ENCODE assay signal across 1 cellular context in the genomic region with DNA sequence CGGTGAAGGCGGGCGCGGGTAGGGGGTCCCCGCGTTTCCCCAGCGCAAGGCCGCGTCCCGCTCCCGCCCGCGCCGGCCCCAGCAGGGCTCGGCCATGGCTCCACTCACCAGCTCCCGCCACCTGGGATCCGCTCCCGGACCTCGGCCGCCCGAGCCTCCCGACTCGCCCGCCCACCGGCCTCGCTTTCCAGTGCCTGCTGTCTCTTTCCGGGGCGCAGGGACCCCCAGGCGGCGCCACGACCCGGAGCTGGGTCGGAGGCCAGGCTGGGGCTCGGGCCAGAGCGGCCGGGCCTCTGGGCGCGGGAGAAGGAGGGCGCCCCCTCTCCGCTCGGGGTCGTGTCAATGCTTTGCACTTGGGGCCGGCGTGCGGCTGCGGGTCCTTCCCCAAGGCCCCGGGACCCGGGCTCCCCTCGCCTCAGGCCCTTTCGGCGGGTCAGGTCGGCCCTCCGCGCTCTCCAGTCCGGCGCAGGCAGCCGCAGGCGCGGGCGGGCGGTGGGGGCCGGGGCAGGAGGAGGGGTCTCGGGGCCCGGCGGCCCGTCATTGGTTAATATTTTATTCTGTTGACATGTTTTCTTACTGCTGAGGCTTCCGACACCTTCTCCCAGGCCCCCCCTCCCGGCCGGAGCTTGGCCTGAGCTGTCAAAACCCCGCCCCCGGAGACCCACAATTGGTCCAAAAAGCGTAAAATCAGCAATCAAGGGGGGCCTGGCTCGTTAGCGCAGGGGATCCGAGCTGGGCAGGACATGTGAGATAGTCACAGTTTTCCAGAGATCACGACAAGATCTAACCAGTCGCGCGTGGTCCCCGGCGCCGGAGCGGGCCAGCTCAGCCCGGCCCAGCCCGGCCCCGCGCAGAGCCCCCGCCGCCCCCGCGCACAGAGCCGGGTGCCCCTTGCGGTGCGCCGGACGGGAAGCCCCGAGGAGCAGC.
TF ChIP-seq lines count a peak whose summit lies in the region.

Gene TBX2 (plus strand): TSS at position 713 of the 927 bp plus-strand sequence. CDS start 334 bp downstream, outside the sequence.

TF ChIP-seq in HEK293, 187 proteins besides CTCF, POLR2A, EP300 and RAD21 (continued from another document):
- TF ChIP-seq ZNF433 (tag by site-specific recombination; IDR thresholded peaks at IDR 0.05; ENCODE audit: low read depth), result no peak
- TF ChIP-seq SCRT2 (tag by site-specific recombination; IDR thresholded peaks at IDR 0.05), result no peak
- TF ChIP-seq ZNF571 (tag by site-specific recombination; IDR thresholded peaks at IDR 0.05), result no peak
- 0 out of 2 replicates have a peak, but pooled peaks have one; percentile 22 for TF ChIP-seq ZBTB6 (tag by site-specific recombination; IDR thresholded peaks at IDR 0.05)
- no peak for TF ChIP-seq ZNF645 (tag by site-specific recombination; IDR thresholded peaks at IDR 0.05)
- TF ChIP-seq ZSCAN23 (tag by site-specific recombination; IDR thresholded peaks at IDR 0.05), result no peak
- TF ChIP-seq, protein P1, sequence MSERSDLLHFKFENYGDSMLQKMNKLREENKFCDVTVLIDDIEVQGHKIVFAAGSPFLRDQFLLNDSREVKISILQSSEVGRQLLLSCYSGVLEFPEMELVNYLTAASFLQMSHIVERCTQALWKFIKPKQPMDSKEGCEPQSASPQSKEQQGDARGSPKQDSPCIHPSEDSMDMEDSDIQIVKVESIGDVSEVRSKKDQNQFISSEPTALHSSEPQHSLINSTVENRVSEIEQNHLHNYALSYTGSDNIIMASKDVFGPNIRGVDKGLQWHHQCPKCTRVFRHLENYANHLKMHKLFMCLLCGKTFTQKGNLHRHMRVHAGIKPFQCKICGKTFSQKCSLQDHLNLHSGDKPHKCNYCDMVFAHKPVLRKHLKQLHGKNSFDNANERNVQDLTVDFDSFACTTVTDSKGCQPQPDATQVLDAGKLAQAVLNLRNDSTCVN (tag by site-specific recombination; optimal IDR thresholded peaks at IDR 0.05), result peak; percentile 85
- peak; percentile 40; the same call in 1 of the 2 replicates for TF ChIP-seq GLIS1 (tag by site-specific recombination; IDR thresholded peaks at IDR 0.05)
- TF ChIP-seq, protein P2, sequence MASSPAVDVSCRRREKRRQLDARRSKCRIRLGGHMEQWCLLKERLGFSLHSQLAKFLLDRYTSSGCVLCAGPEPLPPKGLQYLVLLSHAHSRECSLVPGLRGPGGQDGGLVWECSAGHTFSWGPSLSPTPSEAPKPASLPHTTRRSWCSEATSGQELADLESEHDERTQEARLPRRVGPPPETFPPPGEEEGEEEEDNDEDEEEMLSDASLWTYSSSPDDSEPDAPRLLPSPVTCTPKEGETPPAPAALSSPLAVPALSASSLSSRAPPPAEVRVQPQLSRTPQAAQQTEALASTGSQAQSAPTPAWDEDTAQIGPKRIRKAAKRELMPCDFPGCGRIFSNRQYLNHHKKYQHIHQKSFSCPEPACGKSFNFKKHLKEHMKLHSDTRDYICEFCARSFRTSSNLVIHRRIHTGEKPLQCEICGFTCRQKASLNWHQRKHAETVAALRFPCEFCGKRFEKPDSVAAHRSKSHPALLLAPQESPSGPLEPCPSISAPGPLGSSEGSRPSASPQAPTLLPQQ (tag by site-specific recombination; IDR thresholded peaks at IDR 0.05), result 0 out of 2 replicates have a peak, but pooled peaks have one; percentile 28
- TF ChIP-seq GLIS2 (tag by site-specific recombination; IDR thresholded peaks at IDR 0.05), result peak; percentile 69
- peak; percentile 79 for TF ChIP-seq ZBTB20 (tag by site-specific recombination; IDR thresholded peaks at IDR 0.05)
- no peak for TF ChIP-seq ZFP37 (tag by site-specific recombination; IDR thresholded peaks at IDR 0.05)
- peak; percentile 30; the same call in 1 of the 2 replicates for TF ChIP-seq ZNF76 (tag by site-specific recombination; IDR thresholded peaks at IDR 0.05; ENCODE audit: borderline replicate concordance, low read depth)
- TF ChIP-seq BCL11A (tag by site-specific recombination; IDR thresholded peaks at IDR 0.05; ENCODE audit: low read depth), result no peak
- TF ChIP-seq ZNF660 (tag by site-specific recombination; IDR thresholded peaks at IDR 0.05), result peak; percentile 28; the same call in 1 of the 2 replicates
- TF ChIP-seq ZNF140 (tag by site-specific recombination; IDR thresholded peaks at IDR 0.05), result no peak
- no peak for TF ChIP-seq ZNF37A (tag by site-specific recombination; IDR thresholded peaks at IDR 0.05)
- TF ChIP-seq ZBTB21 (tag by site-specific recombination; IDR thresholded peaks at IDR 0.05), result no peak
- TF ChIP-seq ZEB2 (tag by site-specific recombination; IDR thresholded peaks at IDR 0.05), result no peak; the same call in 1 of the 2 replicates
- TF ChIP-seq ZNF48 (tag by site-specific recombination; IDR thresholded peaks at IDR 0.05), result no peak
- peak; percentile 11; the same call in 1 of the 2 replicates for TF ChIP-seq ZNF600 (tag by site-specific recombination; IDR thresholded peaks at IDR 0.05)
- no peak for TF ChIP-seq ZNF521 (tag by site-specific recombination; IDR thresholded peaks at IDR 0.05)
- TF ChIP-seq KLF9 (tag by site-specific recombination; IDR thresholded peaks at IDR 0.05; ENCODE audit: low read depth), result peak; percentile 6; the same call in 1 of the 2 replicates
- TF ChIP-seq KLF10 (tag by site-specific recombination; IDR thresholded peaks at IDR 0.05), result peak; percentile 43; the same call in 1 of the 2 replicates
- TF ChIP-seq ZBTB17 (tag by site-specific recombination; IDR thresholded peaks at IDR 0.05), result no peak
- TF ChIP-seq ZXDB (tag by site-specific recombination; IDR thresholded peaks at IDR 0.05), result peak; percentile 37
- TF ChIP-seq PATZ1 (tag by site-specific recombination; IDR thresholded peaks at IDR 0.05), result peak; percentile 52
- TF ChIP-seq ZBTB8A (tag by site-specific recombination; IDR thresholded peaks at IDR 0.05), result peak; percentile 51; the same call in 1 of the 2 replicates
